In the genomic region with DNA sequence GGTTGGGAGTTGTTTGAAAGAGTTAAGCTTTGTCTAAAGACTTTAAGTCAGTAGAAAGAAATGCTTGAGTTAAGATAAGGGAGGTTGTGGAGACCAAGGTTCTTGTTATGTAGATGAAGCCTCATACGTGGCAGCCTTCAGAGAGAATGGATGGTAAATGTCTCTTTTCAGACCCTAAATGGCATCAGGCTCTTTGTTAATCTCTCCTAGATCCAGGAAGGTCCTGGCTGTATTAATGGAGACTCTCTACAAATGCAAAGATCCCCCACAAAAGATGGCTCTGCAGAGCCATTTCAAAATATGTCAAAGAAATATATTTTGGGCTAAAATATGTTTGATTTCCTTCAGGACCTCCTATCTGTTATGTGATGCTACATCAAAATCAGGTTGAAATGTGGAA, we compare ENCODE assay signal across 1 cellular context.
A peak's percentile ranks its signal among the peaks of the same experiment; 100 is the strongest.
TF ChIP-seq lines count a peak whose summit lies in the region.

No MANE protein-coding gene starts in this region.

TF ChIP-seq in GM23338, 12 proteins besides CTCF, POLR2A, EP300 and RAD21 (continued from another document):
- TF ChIP-seq ZNF462 (CRISPR knock-in tag; IDR thresholded peaks at IDR 0.05) (peak; percentile 97), CREB1 (CRISPR knock-in tag; IDR thresholded peaks at IDR 0.05; ENCODE audit: low read depth) (peak; percentile 60; the same call in 1 of the 2 replicates), ZNF114 (CRISPR knock-in tag; IDR thresholded peaks at IDR 0.05) (peak; percentile 59)
